Comparison of ENCODE assay signal across 23 cellular contexts in the genomic region with DNA sequence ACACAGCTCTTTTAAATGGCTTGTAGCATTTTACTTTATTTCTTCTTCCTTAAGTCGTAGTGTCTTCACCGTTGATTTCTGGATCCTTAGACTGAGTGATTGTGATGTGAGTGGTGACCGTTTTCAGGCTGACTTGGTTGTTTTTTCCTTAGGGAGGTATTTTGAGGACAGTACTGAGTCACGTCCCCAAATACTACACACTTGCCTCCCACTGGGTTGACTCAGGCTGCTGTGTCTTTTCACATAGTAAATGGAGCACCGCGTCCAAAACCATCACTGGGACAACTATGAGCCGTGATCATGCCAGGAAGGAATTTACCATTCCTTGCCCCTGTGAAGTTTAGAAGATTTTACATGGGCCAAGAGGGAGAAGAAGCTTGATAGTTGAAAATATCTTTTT.
DNase-seq lines count a peak whose midpoint lies in the region; ATAC-seq lines count a peak whose summit lies in the region.
"Had no signal": no experiment of that assay in that cellular context is flagged by ENCODE, and none has a peak within 500 bp of the region (broad histone marks: within the 10 kb centered on the region; RNA-seq: fewer than 3 reads in every experiment).

No MANE protein-coding gene starts in this region.

- no peaks in the 10 kb centered on the region for H3K9me3 ChIP-seq in effector memory CD4-positive, alpha-beta T cell (ENCODE audit: control insufficient read depth, low read length)
- H3K9me3 ChIP-seq: HAP-1, lower lobe of right lung, tibial artery had no signal

- H3K27ac Mint-ChIP-seq in activated T-helper 17 cell treated with anti-CD3 and anti-CD28 coated beads, Interleukin-2, amount 50 U/mL, for 72 hours = no peak overlapping the region
- H3K27ac Mint-ChIP-seq: nephron; T-helper 2 cell treated with Interferon-gamma antibody and Interleukin-4, amounts not matched to agents 5 μg/mL and 100 μg/mL, for 36 hours had no signal

- H3K27me3 Mint-ChIP-seq in activated T-helper 17 cell treated with anti-CD3 and anti-CD28 coated beads, Interleukin-2, amount 50 U/mL, for 72 hours = no peaks in the 10 kb centered on the region

- ATAC-seq in activated T-helper 17 cell treated with anti-CD3 and anti-CD28 coated beads, Interleukin-2, amount 50 U/mL, for 72 hours (replicated peaks) = peak; percentile 39
- ATAC-seq: lower lobe of right lung had no signal

- no peaks in the 10 kb centered on the region for H3K4me1 ChIP-seq in effector memory CD4-positive, alpha-beta T cell (ENCODE audit: control insufficient read depth, insufficient read depth, low read length, poor library complexity, severe bottlenecking)
- H3K4me1 ChIP-seq: breast epithelium, lower lobe of right lung, right atrium auricular region had no signal

- peaks cover 5% of the 10 kb centered on the region for H3K4me1 Mint-ChIP-seq in activated T-helper 17 cell treated with anti-CD3 and anti-CD28 coated beads, Interleukin-2, amount 50 U/mL, for 72 hours
- H3K4me1 Mint-ChIP-seq: nephron had no signal

- no peaks in the 10 kb centered on the region for H3K27me3 ChIP-seq in effector memory CD4-positive, alpha-beta T cell (replicated peaks; ENCODE audit: control insufficient read depth, insufficient read depth, low read length, poor library complexity, severe bottlenecking)
- H3K27me3 ChIP-seq: breast epithelium, right atrium auricular region, tibial artery had no signal

- DNase-seq in GM04504 (ENCODE audit: low read depth) (peak; percentile 77), glomerular visceral epithelial cell (ENCODE audit: extremely low spot score) (peak; percentile 47), stromal cell of bone marrow (ENCODE audit: low read depth) (peak; percentile 55), NCI-H2081 treated with DMSO at 0.1 percent for 48 hours (lab: John Stamatoyannopoulos, UW) (no peak), cortex of kidney (lab: John Stamatoyannopoulos, UW) (no peak), NK-92 (lab: John Stamatoyannopoulos, UW; ENCODE audit: unreplicated experiment) (no peak)
- no peak for DNase-seq in effector memory CD4-positive, alpha-beta T cell
- DNase-seq: activated CD4-positive, alpha-beta T cell treated with anti-CD3 and anti-CD28 coated beads for 1 hour; activated CD8-positive, alpha-beta memory T cell treated with anti-CD3 and anti-CD28 coated beads, Interleukin-2, amount 50 U/mL, for 4 hours; activated naive CD4-positive, alpha-beta T cell; effector CD4-positive, alpha-beta T cell; lower lobe of right lung; NCI-H1105 treated with DMSO at 0.1 percent for 48 hours; NK-92 treated with Interleukin-12 subunit alpha and Interleukin-12 subunit beta, amount 100 ng/mL, for 24 hours; SIG-M5; stimulated activated CD4-positive, alpha-beta T cell treated with anti-CD3 and anti-CD28 coated beads, Interleukin-1b, Interleukin-23, amount 100 ng/mL, for 48 hours; tibial artery had no signal

- no peak overlapping the region for H3K27ac ChIP-seq in effector memory CD4-positive, alpha-beta T cell (ENCODE audit: insufficient read depth, low read length, poor library complexity, severe bottlenecking)
- H3K27ac ChIP-seq: breast epithelium, lower lobe of right lung, right atrium auricular region, tibial artery had no signal

- H3K36me3 Mint-ChIP-seq in activated T-helper 17 cell treated with anti-CD3 and anti-CD28 coated beads, Interleukin-2, amount 50 U/mL, for 72 hours (ENCODE audit: low read depth) = peaks cover 35% of the 10 kb centered on the region

- no peak overlapping the region for H3K4me3 Mint-ChIP-seq in activated T-helper 17 cell treated with anti-CD3 and anti-CD28 coated beads, Interleukin-2, amount 50 U/mL, for 72 hours
- H3K4me3 Mint-ChIP-seq: nephron; T-helper 2 cell treated with Interferon-gamma antibody and Interleukin-4, amounts not matched to agents 5 μg/mL and 100 μg/mL, for 36 hours had no signal

- H3K36me3 ChIP-seq in effector memory CD4-positive, alpha-beta T cell (ENCODE audit: control insufficient read depth, insufficient read depth, low read length) = no peaks in the 10 kb centered on the region
- H3K36me3 ChIP-seq: breast epithelium, HAP-1 had no signal

- H3K9me3 Mint-ChIP-seq in activated T-helper 17 cell treated with anti-CD3 and anti-CD28 coated beads, Interleukin-2, amount 50 U/mL, for 72 hours = peaks cover 5% of the 10 kb centered on the region

- H3K4me3 ChIP-seq in effector memory CD4-positive, alpha-beta T cell (ENCODE audit: insufficient read depth, low read depth, low read length, poor library complexity, severe bottlenecking) = no peak overlapping the region
- H3K4me3 ChIP-seq: breast epithelium, HAP-1, lower lobe of right lung, right atrium auricular region, tibial artery had no signal

Comparison
In these comparisons a context has a peak if more than half of its experiments do, and no peak if none do; other contexts are left out.
1. DNase-seq: peak in GM04504 (single experiment), glomerular visceral epithelial cell (single experiment) and stromal cell of bone marrow (single experiment); none in effector memory CD4-positive, alpha-beta T cell (0 of 3), NCI-H2081 treated with DMSO at 0.1 percent for 48 hours (single experiment), cortex of kidney (single experiment) and NK-92 (single experiment).